Comparison of ENCODE assay signal across 1 cellular context in genomic region chr11:47512701-47513100, GRCh38.
TF ChIP-seq lines count a peak whose summit lies in the region.

No MANE protein-coding gene starts in this region.

TF ChIP-seq in GM12878, 131 proteins besides CTCF, POLR2A, EP300 and RAD21:
- no peak for TF ChIP-seq SKIL (IDR thresholded peaks at IDR 0.05; ENCODE audit: low read depth, poor library complexity, severe bottlenecking)
TF ChIP-seq in GM12878: peak in this region for 0.
